In the genomic region with DNA sequence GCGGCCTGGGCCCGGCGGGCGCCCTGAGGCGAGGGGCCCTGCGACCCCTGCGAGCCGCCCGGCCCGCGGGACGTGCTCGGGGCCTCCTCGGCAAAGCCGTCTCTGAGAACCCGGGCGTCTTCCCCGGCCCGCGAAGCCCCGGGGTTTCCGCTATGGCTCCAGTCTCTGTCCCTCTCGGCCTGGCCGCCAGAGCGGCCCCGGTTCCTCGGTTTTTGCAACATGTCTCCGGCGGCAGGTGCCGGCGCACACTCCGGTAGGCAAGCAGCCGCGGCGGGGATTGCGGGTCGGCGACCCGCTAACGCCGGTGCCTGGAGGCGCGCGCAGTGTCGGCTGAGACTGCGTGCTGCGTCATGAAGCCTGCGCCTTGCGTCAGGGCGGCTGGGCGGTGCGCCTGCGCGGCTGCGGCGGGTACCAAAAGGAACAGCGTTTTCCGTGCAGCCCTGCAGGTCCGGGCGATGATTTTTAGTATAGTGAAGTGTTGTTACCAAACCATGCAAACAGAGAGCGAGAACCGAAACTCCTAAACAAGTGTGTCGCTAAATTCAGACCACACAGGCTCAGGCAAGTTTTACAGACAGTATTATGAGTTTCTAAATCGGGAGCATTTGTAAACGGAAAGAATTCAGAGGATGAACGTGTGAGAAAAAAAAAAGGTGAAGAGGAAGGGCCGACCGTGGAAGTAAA, we compare ENCODE assay signal across 1 cellular context.
TF ChIP-seq lines count a peak whose summit lies in the region.

Gene NSMCE3 (minus strand): TSS at position 338 of the 684 bp plus-strand sequence. CDS start 117 bp downstream, at position 221.

TF ChIP-seq in HepG2, 621 proteins besides CTCF, POLR2A, EP300 and RAD21 (continued from another document and continues in another):
- TF ChIP-seq, protein P1, sequence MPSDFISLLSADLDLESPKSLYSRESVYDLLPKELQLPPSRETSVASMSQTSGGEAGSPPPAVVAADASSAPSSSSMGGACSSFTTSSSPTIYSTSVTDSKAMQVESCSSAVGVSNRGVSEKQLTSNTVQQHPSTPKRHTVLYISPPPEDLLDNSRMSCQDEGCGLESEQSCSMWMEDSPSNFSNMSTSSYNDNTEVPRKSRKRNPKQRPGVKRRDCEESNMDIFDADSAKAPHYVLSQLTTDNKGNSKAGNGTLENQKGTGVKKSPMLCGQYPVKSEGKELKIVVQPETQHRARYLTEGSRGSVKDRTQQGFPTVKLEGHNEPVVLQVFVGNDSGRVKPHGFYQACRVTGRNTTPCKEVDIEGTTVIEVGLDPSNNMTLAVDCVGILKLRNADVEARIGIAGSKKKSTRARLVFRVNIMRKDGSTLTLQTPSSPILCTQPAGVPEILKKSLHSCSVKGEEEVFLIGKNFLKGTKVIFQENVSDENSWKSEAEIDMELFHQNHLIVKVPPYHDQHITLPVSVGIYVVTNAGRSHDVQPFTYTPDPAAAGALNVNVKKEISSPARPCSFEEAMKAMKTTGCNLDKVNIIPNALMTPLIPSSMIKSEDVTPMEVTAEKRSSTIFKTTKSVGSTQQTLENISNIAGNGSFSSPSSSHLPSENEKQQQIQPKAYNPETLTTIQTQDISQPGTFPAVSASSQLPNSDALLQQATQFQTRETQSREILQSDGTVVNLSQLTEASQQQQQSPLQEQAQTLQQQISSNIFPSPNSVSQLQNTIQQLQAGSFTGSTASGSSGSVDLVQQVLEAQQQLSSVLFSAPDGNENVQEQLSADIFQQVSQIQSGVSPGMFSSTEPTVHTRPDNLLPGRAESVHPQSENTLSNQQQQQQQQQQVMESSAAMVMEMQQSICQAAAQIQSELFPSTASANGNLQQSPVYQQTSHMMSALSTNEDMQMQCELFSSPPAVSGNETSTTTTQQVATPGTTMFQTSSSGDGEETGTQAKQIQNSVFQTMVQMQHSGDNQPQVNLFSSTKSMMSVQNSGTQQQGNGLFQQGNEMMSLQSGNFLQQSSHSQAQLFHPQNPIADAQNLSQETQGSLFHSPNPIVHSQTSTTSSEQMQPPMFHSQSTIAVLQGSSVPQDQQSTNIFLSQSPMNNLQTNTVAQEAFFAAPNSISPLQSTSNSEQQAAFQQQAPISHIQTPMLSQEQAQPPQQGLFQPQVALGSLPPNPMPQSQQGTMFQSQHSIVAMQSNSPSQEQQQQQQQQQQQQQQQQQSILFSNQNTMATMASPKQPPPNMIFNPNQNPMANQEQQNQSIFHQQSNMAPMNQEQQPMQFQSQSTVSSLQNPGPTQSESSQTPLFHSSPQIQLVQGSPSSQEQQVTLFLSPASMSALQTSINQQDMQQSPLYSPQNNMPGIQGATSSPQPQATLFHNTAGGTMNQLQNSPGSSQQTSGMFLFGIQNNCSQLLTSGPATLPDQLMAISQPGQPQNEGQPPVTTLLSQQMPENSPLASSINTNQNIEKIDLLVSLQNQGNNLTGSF (CRISPR knock-in tag; IDR thresholded peaks at IDR 0.05), result peak; percentile 24; the same call in 1 of the 2 replicates
- TF ChIP-seq ZNF143 (CRISPR knock-in tag; IDR thresholded peaks at IDR 0.05) (no peak), ATM (IDR thresholded peaks at IDR 0.05; ENCODE audit: borderline replicate concordance) (no peak), ZNF331 (CRISPR knock-in tag; IDR thresholded peaks at IDR 0.05) (peak; percentile 30; the same call in 1 of the 2 replicates), HNRNPLL (IDR thresholded peaks at IDR 0.05; ENCODE audit: low read depth, low read length, poor library complexity, severe bottlenecking) (peak; percentile 97), ZNF343 (CRISPR knock-in tag; IDR thresholded peaks at IDR 0.05) (no peak), MXD4 (CRISPR knock-in tag; IDR thresholded peaks at IDR 0.05) (0 out of 2 replicates have a peak, but pooled peaks have one; percentile 46), ZSCAN22 (CRISPR knock-in tag; IDR thresholded peaks at IDR 0.05) (no peak), BORCS8-MEF2B (CRISPR knock-in tag; IDR thresholded peaks at IDR 0.05) (no peak), ZNF44 (CRISPR knock-in tag; IDR thresholded peaks at IDR 0.05) (peak; percentile 64; the same call in 1 of the 2 replicates), ZNF33B (CRISPR knock-in tag; IDR thresholded peaks at IDR 0.05) (no peak), ZHX1 (CRISPR knock-in tag; IDR thresholded peaks at IDR 0.05; ENCODE audit: low read depth) (peak; percentile 60; the same call in 1 of the 2 replicates), ZKSCAN8 (CRISPR knock-in tag; IDR thresholded peaks at IDR 0.05; ENCODE audit: borderline replicate concordance) (no peak), ZNF841 (CRISPR knock-in tag; IDR thresholded peaks at IDR 0.05; ENCODE audit: borderline replicate concordance) (no peak), DNMT1 (CRISPR knock-in tag; IDR thresholded peaks at IDR 0.05) (no peak), KLF15 (CRISPR knock-in tag; IDR thresholded peaks at IDR 0.05; ENCODE audit: borderline replicate concordance) (no peak), EZH2 (conservative IDR thresholded peaks at IDR 0.05; ENCODE audit: low read depth, low read length) (no peak), RFXANK (CRISPR knock-in tag; IDR thresholded peaks at IDR 0.05) (no peak), ZMYM3 (CRISPR knock-in tag; IDR thresholded peaks at IDR 0.05) (0 out of 2 replicates have a peak, but pooled peaks have one; percentile 24), ZBTB21 (CRISPR knock-in tag; IDR thresholded peaks at IDR 0.05) (peak; percentile 79), SP2 (CRISPR knock-in tag; IDR thresholded peaks at IDR 0.05) (peak; percentile 35; the same call in 1 of the 2 replicates), ADNP (CRISPR knock-in tag; IDR thresholded peaks at IDR 0.05) (no peak), ZNF501 (CRISPR knock-in tag; IDR thresholded peaks at IDR 0.05) (peak; percentile 73), MLX (CRISPR knock-in tag; IDR thresholded peaks at IDR 0.05) (no peak), MBD4 (IDR thresholded peaks at IDR 0.05; ENCODE audit: borderline replicate concordance, low read length) (no peak), POLR2AphosphoS5 (IDR thresholded peaks at IDR 0.05; ENCODE audit: low read depth, low read length) (peak; percentile 75), CENPX (CRISPR knock-in tag; IDR thresholded peaks at IDR 0.05) (no peak), ZNF264 (CRISPR knock-in tag; IDR thresholded peaks at IDR 0.05) (peak; percentile 13; the same call in 1 of the 2 replicates), ONECUT2 (CRISPR knock-in tag; IDR thresholded peaks at IDR 0.05) (no peak), MLLT10 (CRISPR knock-in tag; IDR thresholded peaks at IDR 0.05) (no peak), MED1 (CRISPR knock-in tag; IDR thresholded peaks at IDR 0.05) (peak; percentile 38; the same call in 1 of the 2 replicates), JUNB (CRISPR knock-in tag; IDR thresholded peaks at IDR 0.05; ENCODE audit: borderline replicate concordance) (no peak), ZNF337 (CRISPR knock-in tag; IDR thresholded peaks at IDR 0.05; ENCODE audit: borderline replicate concordance, low read depth) (0 out of 2 replicates have a peak, but pooled peaks have one; percentile 39), ZFP37 (CRISPR knock-in tag; IDR thresholded peaks at IDR 0.05; ENCODE audit: borderline replicate concordance) (no peak), ZNF75D (CRISPR knock-in tag; IDR thresholded peaks at IDR 0.05; ENCODE audit: borderline replicate concordance) (no peak), SAFB2 (CRISPR knock-in tag; IDR thresholded peaks at IDR 0.05; ENCODE audit: borderline replicate concordance, low read depth) (no peak), ZNF552 (CRISPR knock-in tag; IDR thresholded peaks at IDR 0.05; ENCODE audit: borderline replicate concordance) (peak; percentile 32; the same call in 1 of the 2 replicates), NR2F2 (IDR thresholded peaks at IDR 0.05; ENCODE audit: borderline replicate concordance, low read depth) (no peak), KDM4B (CRISPR knock-in tag; IDR thresholded peaks at IDR 0.05) (no peak), PRMT3 (CRISPR knock-in tag; IDR thresholded peaks at IDR 0.05; ENCODE audit: borderline replicate concordance, low read depth) (no peak), ZFAT (CRISPR knock-in tag; conservative IDR thresholded peaks at IDR 0.05) (peak; percentile 25; the same call in 1 of the 2 replicates), MYC (CRISPR knock-in tag; IDR thresholded peaks at IDR 0.05; ENCODE audit: borderline replicate concordance) (peak; percentile 53; the same call in 1 of the 2 replicates), NFKB2 (CRISPR knock-in tag; IDR thresholded peaks at IDR 0.05; ENCODE audit: borderline replicate concordance) (peak; percentile 70; the same call in 1 of the 2 replicates), NBN (conservative IDR thresholded peaks at IDR 0.05) (no peak), ZNF550 (CRISPR knock-in tag; IDR thresholded peaks at IDR 0.05; ENCODE audit: borderline replicate concordance) (no peak), BRD4 (CRISPR knock-in tag; IDR thresholded peaks at IDR 0.05) (peak; percentile 28; the same call in 1 of the 2 replicates), BHLHE40 (IDR thresholded peaks at IDR 0.05; ENCODE audit: low read length) (peak; percentile 73; the same call in 1 of the 2 replicates)
- TF ChIP-seq, protein P2, sequence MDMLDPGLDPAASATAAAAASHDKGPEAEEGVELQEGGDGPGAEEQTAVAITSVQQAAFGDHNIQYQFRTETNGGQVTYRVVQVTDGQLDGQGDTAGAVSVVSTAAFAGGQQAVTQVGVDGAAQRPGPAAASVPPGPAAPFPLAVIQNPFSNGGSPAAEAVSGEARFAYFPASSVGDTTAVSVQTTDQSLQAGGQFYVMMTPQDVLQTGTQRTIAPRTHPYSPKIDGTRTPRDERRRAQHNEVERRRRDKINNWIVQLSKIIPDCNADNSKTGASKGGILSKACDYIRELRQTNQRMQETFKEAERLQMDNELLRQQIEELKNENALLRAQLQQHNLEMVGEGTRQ (IDR thresholded peaks at IDR 0.05; ENCODE audit: low read depth, low read length), result no peak
- TF ChIP-seq, protein P2 (CRISPR knock-in tag; IDR thresholded peaks at IDR 0.05; ENCODE audit: borderline replicate concordance), result no peak
- TF ChIP-seq, protein P3, sequence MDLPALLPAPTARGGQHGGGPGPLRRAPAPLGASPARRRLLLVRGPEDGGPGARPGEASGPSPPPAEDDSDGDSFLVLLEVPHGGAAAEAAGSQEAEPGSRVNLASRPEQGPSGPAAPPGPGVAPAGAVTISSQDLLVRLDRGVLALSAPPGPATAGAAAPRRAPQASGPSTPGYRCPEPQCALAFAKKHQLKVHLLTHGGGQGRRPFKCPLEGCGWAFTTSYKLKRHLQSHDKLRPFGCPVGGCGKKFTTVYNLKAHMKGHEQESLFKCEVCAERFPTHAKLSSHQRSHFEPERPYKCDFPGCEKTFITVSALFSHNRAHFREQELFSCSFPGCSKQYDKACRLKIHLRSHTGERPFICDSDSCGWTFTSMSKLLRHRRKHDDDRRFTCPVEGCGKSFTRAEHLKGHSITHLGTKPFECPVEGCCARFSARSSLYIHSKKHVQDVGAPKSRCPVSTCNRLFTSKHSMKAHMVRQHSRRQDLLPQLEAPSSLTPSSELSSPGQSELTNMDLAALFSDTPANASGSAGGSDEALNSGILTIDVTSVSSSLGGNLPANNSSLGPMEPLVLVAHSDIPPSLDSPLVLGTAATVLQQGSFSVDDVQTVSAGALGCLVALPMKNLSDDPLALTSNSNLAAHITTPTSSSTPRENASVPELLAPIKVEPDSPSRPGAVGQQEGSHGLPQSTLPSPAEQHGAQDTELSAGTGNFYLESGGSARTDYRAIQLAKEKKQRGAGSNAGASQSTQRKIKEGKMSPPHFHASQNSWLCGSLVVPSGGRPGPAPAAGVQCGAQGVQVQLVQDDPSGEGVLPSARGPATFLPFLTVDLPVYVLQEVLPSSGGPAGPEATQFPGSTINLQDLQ (CRISPR knock-in tag; IDR thresholded peaks at IDR 0.05), result no peak; the same call in 1 of the 2 replicates
- TF ChIP-seq, protein P4, sequence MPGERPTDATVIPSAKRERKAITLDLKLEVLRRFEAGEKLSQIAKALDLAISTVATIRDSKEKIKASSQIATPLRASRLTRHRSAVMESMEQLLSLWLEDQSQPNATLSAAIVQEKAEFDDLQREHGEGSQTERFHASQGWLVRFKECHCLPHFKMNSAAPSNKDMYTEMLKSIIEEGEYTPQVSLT (CRISPR knock-in tag; IDR thresholded peaks at IDR 0.05; ENCODE audit: borderline replicate concordance, low read depth), result no peak
- TF ChIP-seq, protein P5, sequence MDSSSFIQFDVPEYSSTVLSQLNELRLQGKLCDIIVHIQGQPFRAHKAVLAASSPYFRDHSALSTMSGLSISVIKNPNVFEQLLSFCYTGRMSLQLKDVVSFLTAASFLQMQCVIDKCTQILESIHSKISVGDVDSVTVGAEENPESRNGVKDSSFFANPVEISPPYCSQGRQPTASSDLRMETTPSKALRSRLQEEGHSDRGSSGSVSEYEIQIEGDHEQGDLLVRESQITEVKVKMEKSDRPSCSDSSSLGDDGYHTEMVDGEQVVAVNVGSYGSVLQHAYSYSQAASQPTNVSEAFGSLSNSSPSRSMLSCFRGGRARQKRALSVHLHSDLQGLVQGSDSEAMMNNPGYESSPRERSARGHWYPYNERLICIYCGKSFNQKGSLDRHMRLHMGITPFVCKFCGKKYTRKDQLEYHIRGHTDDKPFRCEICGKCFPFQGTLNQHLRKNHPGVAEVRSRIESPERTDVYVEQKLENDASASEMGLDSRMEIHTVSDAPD (CRISPR knock-in tag; IDR thresholded peaks at IDR 0.05), result peak; percentile 38; the same call in 1 of the 2 replicates
